1 cellular context compared by ENCODE assay signal in the genomic region with DNA sequence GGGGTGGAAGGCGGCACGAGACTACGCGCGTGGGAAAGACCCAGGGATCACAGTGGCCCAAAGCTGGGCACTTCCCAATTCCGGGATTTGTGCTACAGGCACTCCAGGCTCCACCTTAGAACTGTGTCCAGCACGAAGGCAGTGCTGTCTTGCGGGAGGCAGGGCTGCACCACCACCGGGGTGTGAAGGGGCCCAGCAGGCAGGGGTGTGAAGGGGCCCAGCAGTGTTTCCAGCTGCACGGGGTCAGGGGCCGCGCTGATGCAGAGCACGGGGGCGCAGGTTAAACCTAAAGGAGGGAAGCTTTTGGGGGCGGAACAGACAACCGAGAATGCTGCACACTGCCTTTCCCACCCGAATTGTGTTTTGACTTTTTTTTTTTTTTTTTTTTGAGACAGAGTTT.
TF ChIP-seq lines count a peak whose summit lies in the region.

No MANE protein-coding gene starts in this region.

TF ChIP-seq in K562, 482 proteins besides CTCF, POLR2A, EP300 and RAD21:
- TF ChIP-seq SRSF7 (optimal IDR thresholded peaks at IDR 0.05; ENCODE audit: low read depth, low read length) (no peak), BRD4 (IDR thresholded peaks at IDR 0.05) (no peak), BRCA1 (IDR thresholded peaks at IDR 0.05) (no peak), BRCA1 (CRISPR knock-in tag; IDR thresholded peaks at IDR 0.05) (0 out of 2 replicates have a peak, but pooled peaks have one; percentile 32), ESRRA (IDR thresholded peaks at IDR 0.05; ENCODE audit: borderline replicate concordance, low read depth) (no peak), HOXB6 (CRISPR knock-in tag; IDR thresholded peaks at IDR 0.05; ENCODE audit: borderline replicate concordance) (no peak), CBX1 (IDR thresholded peaks at IDR 0.05; ENCODE audit: low read depth) (no peak), MLX (CRISPR knock-in tag; conservative IDR thresholded peaks at IDR 0.05) (no peak), AFF4 (CRISPR knock-in tag; IDR thresholded peaks at IDR 0.05) (no peak)
- TF ChIP-seq, protein P1, sequence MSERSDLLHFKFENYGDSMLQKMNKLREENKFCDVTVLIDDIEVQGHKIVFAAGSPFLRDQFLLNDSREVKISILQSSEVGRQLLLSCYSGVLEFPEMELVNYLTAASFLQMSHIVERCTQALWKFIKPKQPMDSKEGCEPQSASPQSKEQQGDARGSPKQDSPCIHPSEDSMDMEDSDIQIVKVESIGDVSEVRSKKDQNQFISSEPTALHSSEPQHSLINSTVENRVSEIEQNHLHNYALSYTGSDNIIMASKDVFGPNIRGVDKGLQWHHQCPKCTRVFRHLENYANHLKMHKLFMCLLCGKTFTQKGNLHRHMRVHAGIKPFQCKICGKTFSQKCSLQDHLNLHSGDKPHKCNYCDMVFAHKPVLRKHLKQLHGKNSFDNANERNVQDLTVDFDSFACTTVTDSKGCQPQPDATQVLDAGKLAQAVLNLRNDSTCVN (CRISPR knock-in tag; IDR thresholded peaks at IDR 0.05): no peak
TF ChIP-seq in K562: peak in this region for 1.
